ENCODE assay signal across 8 cellular contexts in genomic region chr22:37661160-37661924, GRCh38. TPM values are rescaled to one million over a fixed set of nuclear protein-coding genes. Genes with fewer than 3 reads are reported as not detected.
DNase-seq lines count a peak whose midpoint lies in the region; ATAC-seq and TF ChIP-seq lines count a peak whose summit lies in the region.

No MANE protein-coding gene starts in this region.

- peak overlapping the region in 8 of 10 experiments; percentile 76 to 98 (median 87); a peak in 11 of 20 replicates for H3K4me3 ChIP-seq in BLaER1 treated with 17β-estradiol and CSF1 and Interleukin-3, amounts not matched to agents 10 nM and 100 nM
- H3K4me3 ChIP-seq in HCT116 (replicated peaks in 1 of 2; ENCODE audit: low read depth in 1 of 2, low read length in 2 of 2): no peak overlapping the region

- no TSS peak for BruUV-seq in HCT116 (replicated peaks; lab: Mats Ljungman, UMichigan)

- H3K27ac Mint-ChIP-seq in endothelial cell (ENCODE audit: unreplicated experiment): no peak overlapping the region
- peak overlapping the region in 7 of 10 donors; percentile 9 to 87 (median 46) for H3K27ac Mint-ChIP-seq in naive thymus-derived CD8-positive, alpha-beta T cell

- H3K4me1 Mint-ChIP-seq in endothelial cell (ENCODE audit: unreplicated experiment): peaks cover 14% of the 10 kb centered on the region
- H3K4me1 Mint-ChIP-seq in naive thymus-derived CD8-positive, alpha-beta T cell: peaks cover 21 to 46% (median 42%) of the 10 kb centered on the region in 4 donors

- DNase-seq in HCT116 (ENCODE audit: low read depth, low spot score): no peak
- peak; percentile 86 for DNase-seq in SK-MEL-5 (ENCODE audit: low read depth, low spot score)
- DNase-seq in endothelial cell (ENCODE audit: low spot score): no peak
- DNase-seq in naive thymus-derived CD8-positive, alpha-beta T cell: peak in 5 of 10 donors; percentile 45 to 78 (median 58)
- no peak for DNase-seq in middle frontal gyrus (ENCODE audit: extremely low spot score, low spot score)
- no peak for DNase-seq in RPMI8226

- H3K4me1 ChIP-seq in BLaER1 treated with 17β-estradiol and CSF1 and Interleukin-3, amounts not matched to agents 10 nM and 100 nM: peaks cover 55 to 67% (median 59%) of the 10 kb centered on the region in 10 experiments
- peaks cover 11 to 34% of the 10 kb centered on the region in 2 experiments; a peak in 3 of 4 replicates for H3K4me1 ChIP-seq in HCT116 (ENCODE audit: control insufficient read depth in 1 of 2, insufficient read depth in 2 of 2, low read length in 2 of 2)

- H3K4me2 ChIP-seq in BLaER1 treated with 17β-estradiol and CSF1 and Interleukin-3, amounts not matched to agents 10 nM and 100 nM: peak overlapping the region; percentile 91 to 100 (median 98)
- no peak overlapping the region for H3K4me2 ChIP-seq in HCT116 (ENCODE audit: low read length)

- peaks cover 14 to 34% (median 22%) of the 10 kb centered on the region in 11 experiments for H3K36me3 ChIP-seq in BLaER1 treated with 17β-estradiol and CSF1 and Interleukin-3, amounts not matched to agents 10 nM and 100 nM
- peaks cover 8 to 22% of the 10 kb centered on the region in 2 experiments; a peak in 1 of 4 replicates for H3K36me3 ChIP-seq in HCT116 (ENCODE audit: control insufficient read depth in 1 of 2, insufficient read depth in 2 of 2, low read length in 2 of 2)

- peak in 2 of 3 experiments; percentile 19 to 36; a peak in 3 of 6 replicates for TF ChIP-seq CTCF in HCT116 (IDR thresholded peaks at IDR 0.05 in 2 of 3, conservative IDR thresholded peaks at IDR 0.05 in 1 of 3; ENCODE audit: borderline replicate concordance in 1 of 3, insufficient read depth in 1 of 3, low read depth in 2 of 3, low read length in 2 of 3)
- no peak for TF ChIP-seq CTCF in endothelial cell (IDR thresholded peaks at IDR 0.05; ENCODE audit: unreplicated experiment)

- H3K27ac ChIP-seq in BLaER1 treated with 17β-estradiol and CSF1 and Interleukin-3, amounts not matched to agents 10 nM and 100 nM: peak overlapping the region in 10 of 11 experiments; percentile 17 to 60 (median 53); a peak in 17 of 22 replicates
- H3K27ac ChIP-seq in HCT116 (ENCODE audit: low read depth, low read length): no peak overlapping the region

- no peak for ATAC-seq in HCT116
- no peak for ATAC-seq in naive thymus-derived CD8-positive, alpha-beta T cell
- ATAC-seq in GM18502 (IDR thresholded peaks at IDR 0.05; ENCODE audit: poor library complexity, unreplicated experiment): no peak

- no peak overlapping the region for H2AFZ ChIP-seq in HCT116 (ENCODE audit: low read depth, low read length, poor library complexity, severe bottlenecking)

- no peaks in the 10 kb centered on the region for H3K9me2 ChIP-seq in HCT116 (ENCODE audit: insufficient read depth)

- H3K9me3 ChIP-seq in BLaER1 treated with 17β-estradiol and CSF1 and Interleukin-3, amounts not matched to agents 10 nM and 100 nM (replicated peaks in 1 of 11): no peaks in the 10 kb centered on the region
- no peaks in the 10 kb centered on the region for H3K9me3 ChIP-seq in HCT116 (ENCODE audit: control insufficient read depth in 1 of 2, insufficient read depth in 1 of 2, low read depth in 1 of 2, low read length in 2 of 2)

- RAD21 ChIA-PET in HCT116 (lab: Charles Lee; ENCODE audit: low non-redundant PET in 1 of 2, low total read pairs in 2 of 2, uncharacterized antibody in 2 of 2, unreplicated experiment in 2 of 2): interaction anchor here in 1 of 2 experiments (0.5 kb wide), 1 partner anchor 22 kb away, joined by 5 read pairs; no protein-coding TSS in a partner anchor

- TF ChIP-seq RAD21 in HCT116 (IDR thresholded peaks at IDR 0.05; ENCODE audit: low read depth): no peak; the same call in 1 of the 2 replicates

- peak overlapping the region; percentile 1 for H3K4me3 Mint-ChIP-seq in endothelial cell (ENCODE audit: unreplicated experiment)
- peak overlapping the region in 7 of 10 donors; percentile 30 to 84 (median 57) for H3K4me3 Mint-ChIP-seq in naive thymus-derived CD8-positive, alpha-beta T cell

- POLR2A ChIA-PET in HCT116 (lab: Charles Lee): interaction anchor here (1.0 to 4.5 kb wide), 2 partner anchors 10 to 14 kb away, joined by 3 to 23 read pairs; partner anchors contain the start of gene LGALS1
- POLR2A ChIA-PET in naive thymus-derived CD8-positive, alpha-beta T cell (lab: Charles Lee): interaction anchor here (64.1 to 66.7 kb wide), 2 partner anchors 2 to 28 kb away, joined by 2283 read pairs; partner anchors contain the start of genes GGA1, LGALS1, NOL12 and PDXP

- TF ChIP-seq POLR2A in HCT116 (IDR thresholded peaks at IDR 0.05; ENCODE audit: borderline replicate concordance, extremely low read depth, insufficient read depth, insufficient read length): no peak

- H4K20me1 ChIP-seq in BLaER1 treated with 17β-estradiol and CSF1 and Interleukin-3, amounts not matched to agents 10 nM and 100 nM: peaks cover 4 to 77% (median 72%) of the 10 kb centered on the region in 11 experiments; a peak in 21 of 22 replicates
- no peaks in the 10 kb centered on the region for H4K20me1 ChIP-seq in HCT116 (ENCODE audit: insufficient read depth)

- peaks cover 5% of the 10 kb centered on the region for H3K36me3 Mint-ChIP-seq in endothelial cell (ENCODE audit: low read depth, unreplicated experiment)
- H3K36me3 Mint-ChIP-seq in naive thymus-derived CD8-positive, alpha-beta T cell: peaks cover 0 to 10% (median 2%) of the 10 kb centered on the region in 3 donors

- H3K27me3 ChIP-seq in BLaER1 treated with 17β-estradiol and CSF1 and Interleukin-3, amounts not matched to agents 10 nM and 100 nM: no peaks in the 10 kb centered on the region
- no peaks in the 10 kb centered on the region for H3K27me3 ChIP-seq in HCT116 (ENCODE audit: insufficient read depth, low read length)

- intact Hi-C loops in HCT116 (cut with micrococcal nuclease): no loop called here

- no peaks in the 10 kb centered on the region for H3K9me3 Mint-ChIP-seq in endothelial cell (ENCODE audit: unreplicated experiment)
- no peaks in the 10 kb centered on the region for H3K9me3 Mint-ChIP-seq in naive thymus-derived CD8-positive, alpha-beta T cell

- H3K79me2 ChIP-seq in HCT116 (ENCODE audit: insufficient read depth, low read length): peaks cover 55% of the 10 kb centered on the region

- in situ Hi-C loops in SK-MEL-5 (cut with HindIII; ENCODE audit: low pct_unique_long_range_greater_than_20kb, low sequenced_read_pairs): no loop called here

- H3K9ac ChIP-seq in BLaER1 treated with 17β-estradiol and CSF1 and Interleukin-3, amounts not matched to agents 10 nM and 100 nM: peak overlapping the region; percentile 54 to 95 (median 91); a peak in 20 of 22 replicates
- H3K9ac ChIP-seq in HCT116 (ENCODE audit: low read length): no peak overlapping the region

- CTCF ChIA-PET in HCT116 (lab: Charles Lee): interaction anchor here (0.7 to 2.2 kb wide), 4 partner anchors 10 to 130 kb away, joined by 3 to 11 read pairs (median 4); no protein-coding TSS in a partner anchor

- peaks cover 15% of the 10 kb centered on the region for H3K27me3 Mint-ChIP-seq in endothelial cell (ENCODE audit: unreplicated experiment)
- H3K27me3 Mint-ChIP-seq in naive thymus-derived CD8-positive, alpha-beta T cell: no peaks in the 10 kb centered on the region

TF ChIP-seq in HCT116, 20 proteins besides CTCF, POLR2A, EP300 and RAD21 (continues in another document):
- TF ChIP-seq CBX3 (IDR thresholded peaks at IDR 0.05; ENCODE audit: low read depth): no peak

RNA-seq across cellular contexts. Expression of gene PDXP, which starts 2.8 kb away (rescaled TPM):
- total RNA-seq in HCT116 (2021; ENCODE audit: unreplicated experiment): 42.7 TPM
- 43.9 and 52.6 TPM in 2 replicates for polyA plus RNA-seq in HCT116 (2012)
- total RNA-seq in SK-MEL-5 (2014; rRNA removed; shearing (Covaris generic)): 61.7 and 64.4 TPM in 2 replicates
- polyA plus RNA-seq in SK-MEL-5 (2015; cell fraction: cytosol; rRNA removed): 97.0 and 101 TPM in 2 replicates
- 9.7 and 13.1 TPM in 2 replicates for polyA plus RNA-seq in SK-MEL-5 (2015; cell fraction: nucleus; rRNA removed)
- 13.4 TPM for total RNA-seq in endothelial cell (ENCODE audit: unreplicated experiment)
- 1 to 10 TPM; 4.3 to 5.9 TPM for total RNA-seq in naive thymus-derived CD8-positive, alpha-beta T cell
- polyA plus RNA-seq in naive thymus-derived CD8-positive, alpha-beta T cell: 1 to 10 TPM; 1.7 to 9.6 (median 5.8) TPM

RNA-seq across cellular contexts. Expression of gene LGALS1, which starts 14.1 kb away (rescaled TPM):
- total RNA-seq in HCT116 (2021; ENCODE audit: unreplicated experiment) (1,080 TPM), endothelial cell (ENCODE audit: unreplicated experiment) (18.6 TPM)
- polyA plus RNA-seq in HCT116 (2012): 2,758 and 2,875 TPM in 2 replicates
- 978 and 1,315 TPM in 2 replicates for total RNA-seq in SK-MEL-5 (2014; rRNA removed; shearing (Covaris generic))
- polyA plus RNA-seq in SK-MEL-5 (2015; cell fraction: cytosol; rRNA removed): 622 and 774 TPM in 2 replicates
- 90.5 and 124 TPM in 2 replicates for polyA plus RNA-seq in SK-MEL-5 (2015; cell fraction: nucleus; rRNA removed)
- total RNA-seq in naive thymus-derived CD8-positive, alpha-beta T cell: 10 to 100 TPM; 14.3 to 16.8 TPM
- polyA plus RNA-seq in naive thymus-derived CD8-positive, alpha-beta T cell: 100 to 1,000 TPM in 1 of 3 donors, 10 to 100 TPM in 2; 19.6 to 122 (median 34.8) TPM

RNA-seq across cellular contexts. Expression of gene SH3BP1, which starts 21.9 kb away (rescaled TPM):
- 48.4 TPM for total RNA-seq in HCT116 (2021; ENCODE audit: unreplicated experiment)
- polyA plus RNA-seq in HCT116 (2012): 72.9 and 82.7 TPM in 2 replicates
- 3.9 and 5.5 TPM in 2 replicates for total RNA-seq in SK-MEL-5 (2014; rRNA removed; shearing (Covaris generic))
- polyA plus RNA-seq in SK-MEL-5 (2015; cell fraction: cytosol; rRNA removed): 20.3 and 21.9 TPM in 2 replicates
- 20.6 and 22.3 TPM in 2 replicates for polyA plus RNA-seq in SK-MEL-5 (2015; cell fraction: nucleus; rRNA removed)
- total RNA-seq in endothelial cell (ENCODE audit: unreplicated experiment): 11.6 TPM
- total RNA-seq in naive thymus-derived CD8-positive, alpha-beta T cell: 10 to 100 TPM; 77.9 to 79.0 TPM
- polyA plus RNA-seq in naive thymus-derived CD8-positive, alpha-beta T cell: 10 to 100 TPM; 16.9 to 26.5 (median 25.6) TPM

RNA-seq across cellular contexts. Expression of gene NOL12, which starts 24.8 kb away (rescaled TPM):
- total RNA-seq in HCT116 (2021; ENCODE audit: unreplicated experiment) (31.4 TPM), endothelial cell (ENCODE audit: unreplicated experiment) (15.7 TPM)
- 19.2 and 28.2 TPM in 2 replicates for polyA plus RNA-seq in HCT116 (2012)
- 50.7 and 57.9 TPM in 2 replicates for total RNA-seq in SK-MEL-5 (2014; rRNA removed; shearing (Covaris generic))
- 42.4 and 57.4 TPM in 2 replicates for polyA plus RNA-seq in SK-MEL-5 (2015; cell fraction: cytosol; rRNA removed)
- polyA plus RNA-seq in SK-MEL-5 (2015; cell fraction: nucleus; rRNA removed): 59.7 and 65.1 TPM in 2 replicates
- total RNA-seq in naive thymus-derived CD8-positive, alpha-beta T cell: 10 to 100 TPM; 47.9 to 48.6 TPM
- polyA plus RNA-seq in naive thymus-derived CD8-positive, alpha-beta T cell: 10 to 100 TPM; 35.0 to 46.4 (median 43.8) TPM

RNA-seq across cellular contexts. Expression of gene TRIOBP, which starts 35.5 kb away (rescaled TPM):
- total RNA-seq in HCT116 (2021; ENCODE audit: unreplicated experiment) (244 TPM), endothelial cell (ENCODE audit: unreplicated experiment) (110 TPM)
- 229 and 253 TPM in 2 replicates for polyA plus RNA-seq in HCT116 (2012)
- 22.4 and 25.6 TPM in 2 replicates for total RNA-seq in SK-MEL-5 (2014; rRNA removed; shearing (Covaris generic))
- polyA plus RNA-seq in SK-MEL-5 (2015; cell fraction: cytosol; rRNA removed): 55.2 and 56.9 TPM in 2 replicates
- polyA plus RNA-seq in SK-MEL-5 (2015; cell fraction: nucleus; rRNA removed): 39.7 and 54.7 TPM in 2 replicates
- 10 to 100 TPM; 26.4 to 30.9 TPM for total RNA-seq in naive thymus-derived CD8-positive, alpha-beta T cell
- polyA plus RNA-seq in naive thymus-derived CD8-positive, alpha-beta T cell: 10 to 100 TPM in 2 of 3 donors, 1 to 10 TPM in 1; 7.8 to 11.6 (median 10.7) TPM

Comparison
In these comparisons a context has a peak if more than half of its experiments do, and no peak if none do; other contexts are left out.
1. H3K4me3 ChIP-seq: peak in BLaER1 treated with 17β-estradiol and CSF1 and Interleukin-3, amounts not matched to agents 10 nM and 100 nM (8 of 10); none in HCT116 (0 of 2).
2. RNA of gene LGALS1, which starts 14.1 kb away (total RNA-seq): 1,080 TPM in HCT116 (single experiment) and 978 to 1,315 TPM in SK-MEL-5; 18.6 TPM in endothelial cell (single experiment) and 14.3 to 16.8 TPM in naive thymus-derived CD8-positive, alpha-beta T cell; every median in the first group is over 10 times any median in the second.